Comparison of ENCODE assay signal across 32 cellular contexts in the genomic region with DNA sequence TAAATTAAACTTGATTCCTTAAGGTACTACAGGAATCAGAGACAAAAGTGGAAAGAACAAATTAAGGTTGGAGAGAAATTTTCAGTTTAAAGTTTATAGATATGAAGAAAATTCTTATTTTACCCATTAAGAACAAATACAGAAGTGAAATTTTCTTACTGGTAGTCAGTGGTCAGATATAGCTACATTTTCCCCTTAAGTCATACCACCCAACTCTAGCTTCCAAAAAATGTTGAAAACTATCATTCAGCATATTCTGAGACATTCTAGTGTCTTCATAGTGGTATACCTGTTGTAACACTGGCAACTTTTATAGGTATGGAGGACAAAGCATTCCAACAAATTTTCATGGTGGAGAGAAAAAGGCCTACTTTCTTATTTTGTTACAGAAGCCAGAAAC. TPM values are rescaled to one million over a fixed set of nuclear protein-coding genes. Genes with fewer than 3 reads are reported as not detected.
DNase-seq lines count a peak whose midpoint lies in the region; ATAC-seq, FAIRE-seq and TF ChIP-seq lines count a peak whose summit lies in the region.
"Had no signal": no experiment of that assay in that cellular context is flagged by ENCODE, and none has a peak within 500 bp of the region (broad histone marks: within the 10 kb centered on the region; RNA-seq: fewer than 3 reads in every experiment).

No MANE protein-coding gene starts in this region.

- H3K9me3 ChIP-seq in OCI-LY7 (ENCODE audit: low read length) = peaks cover 17% of the 10 kb centered on the region; the same call in 1 of the 2 replicates
- H3K9me3 ChIP-seq: left lung, stomach, vagina had no signal

- H3K4me1 ChIP-seq in OCI-LY7 (ENCODE audit: insufficient read depth, low read length, poor library complexity, severe bottlenecking) = no peaks in the 10 kb centered on the region
- H3K4me1 ChIP-seq: left lung, neural progenitor cell had no signal

- no peak for TF ChIP-seq CTCF in OCI-LY7 (conservative IDR thresholded peaks at IDR 0.05; ENCODE audit: low read length)

- H4K20me1 ChIP-seq in OCI-LY7 (ENCODE audit: insufficient read depth, low read length) = no peaks in the 10 kb centered on the region

- ATAC-seq in GM21526 (IDR thresholded peaks at IDR 0.05; ENCODE audit: low FRiP score, unreplicated experiment) (no peak), GM18870 (IDR thresholded peaks at IDR 0.05; ENCODE audit: unreplicated experiment) (no peak)
- ATAC-seq: esophagus mucosa, left lung, Panc1 had no signal

- peaks cover 56% of the 10 kb centered on the region for H3K4me1 Mint-ChIP-seq in activated CD4-positive, alpha-beta T cell treated with anti-CD3 and anti-CD28 coated beads, Interleukin-2, amount 10 ng/mL, durations not matched to agents 7 days and 5 days
- peaks cover 23% of the 10 kb centered on the region for H3K4me1 Mint-ChIP-seq in dendritic cell treated with granulocyte-macrophage colony-stimulating factor and Interleukin-4, amounts not matched to agents 40 ng/mL and 50 ng/mL, for 4 days (ENCODE audit: low read depth)
- H3K4me1 Mint-ChIP-seq: neural progenitor cell had no signal

- peaks cover 88% of the 10 kb centered on the region for H3K36me3 ChIP-seq in OCI-LY7 (ENCODE audit: insufficient read depth, low read length)

- peaks cover 88% of the 10 kb centered on the region for H3K36me3 Mint-ChIP-seq in activated CD4-positive, alpha-beta T cell treated with anti-CD3 and anti-CD28 coated beads, Interleukin-2, amount 10 ng/mL, durations not matched to agents 7 days and 5 days (ENCODE audit: low read depth)
- H3K36me3 Mint-ChIP-seq in dendritic cell treated with granulocyte-macrophage colony-stimulating factor and Interleukin-4, amounts not matched to agents 40 ng/mL and 50 ng/mL, for 4 days (ENCODE audit: low read depth) = peaks cover 62% of the 10 kb centered on the region

- no peak overlapping the region for H3K4me3 ChIP-seq in OCI-LY7 (ENCODE audit: low read depth, low read length, poor library complexity, severe bottlenecking)
- H3K4me3 ChIP-seq: left lung, neural progenitor cell, smooth muscle cell, stomach, vagina had no signal

- no peaks in the 10 kb centered on the region for H3K27me3 Mint-ChIP-seq in activated CD4-positive, alpha-beta T cell treated with anti-CD3 and anti-CD28 coated beads, Interleukin-2, amount 10 ng/mL, durations not matched to agents 7 days and 5 days
- no peaks in the 10 kb centered on the region for H3K27me3 Mint-ChIP-seq in dendritic cell treated with granulocyte-macrophage colony-stimulating factor and Interleukin-4, amounts not matched to agents 40 ng/mL and 50 ng/mL, for 4 days

- no peak overlapping the region for H3K4me2 ChIP-seq in OCI-LY7 (ENCODE audit: low read length)
- H3K4me2 ChIP-seq: neural progenitor cell, smooth muscle cell had no signal

- H3K79me2 ChIP-seq in OCI-LY7 (ENCODE audit: insufficient read depth, low read depth, low read length) = peaks cover 4% of the 10 kb centered on the region; the same call in 1 of the 2 replicates

- FAIRE-seq in G401.6 (lab: Jason Lieb, UNC) = peak; percentile 6

- peaks cover 23% of the 10 kb centered on the region for H3K9me3 Mint-ChIP-seq in activated CD4-positive, alpha-beta T cell treated with anti-CD3 and anti-CD28 coated beads, Interleukin-2, amount 10 ng/mL, durations not matched to agents 7 days and 5 days
- H3K9me3 Mint-ChIP-seq in dendritic cell treated with granulocyte-macrophage colony-stimulating factor and Interleukin-4, amounts not matched to agents 40 ng/mL and 50 ng/mL, for 4 days = no peaks in the 10 kb centered on the region

- no peaks in the 10 kb centered on the region for H3K9me2 ChIP-seq in OCI-LY7 (ENCODE audit: insufficient read depth, low read length)

- no peak overlapping the region for H3K4me3 Mint-ChIP-seq in activated CD4-positive, alpha-beta T cell treated with anti-CD3 and anti-CD28 coated beads, Interleukin-2, amount 10 ng/mL, durations not matched to agents 7 days and 5 days
- H3K4me3 Mint-ChIP-seq in dendritic cell treated with granulocyte-macrophage colony-stimulating factor and Interleukin-4, amounts not matched to agents 40 ng/mL and 50 ng/mL, for 4 days = no peak overlapping the region
- H3K4me3 Mint-ChIP-seq: neural progenitor cell; T-helper 2 cell treated with Interferon-gamma antibody and Interleukin-4, amounts not matched to agents 5 μg/mL and 100 μg/mL, for 36 hours had no signal

- CTCF ChIA-PET in activated CD4-positive, alpha-beta T cell treated with anti-CD3 and anti-CD28 coated beads, Interleukin-2, amount 10 ng/mL, durations not matched to agents 7 days and 5 days (lab: Charles Lee) = interaction anchor here (1.0 to 1.6 kb wide), 3 partner anchors 38 to 168 kb away, joined by 3 to 4 read pairs (median 3); no protein-coding TSS in a partner anchor
- CTCF ChIA-PET in OCI-LY7 (lab: Charles Lee; ENCODE audit: unreplicated experiment) = no interaction called here

- TSS peak; percentile 5 for BruUV-seq in OCI-LY7 (replicated peaks; lab: Mats Ljungman, UMichigan)

- H2AFZ ChIP-seq in OCI-LY7 (ENCODE audit: low read length) = no peak overlapping the region
- H2AFZ ChIP-seq: neural progenitor cell had no signal

- POLR2A ChIA-PET in activated CD4-positive, alpha-beta T cell treated with anti-CD3 and anti-CD28 coated beads, Interleukin-2, amount 10 ng/mL, durations not matched to agents 7 days and 5 days (lab: Charles Lee) = no interaction called here
- POLR2A ChIA-PET in OCI-LY7 (lab: Charles Lee) = interaction anchor here (0.6 to 0.8 kb wide), 2 partner anchors 12 to 17 kb away, joined by 3 read pairs; no protein-coding TSS in a partner anchor

- intact Hi-C loops in OCI-LY7 (cut with micrococcal nuclease; ENCODE audit: unreplicated experiment) = no loop called here
- intact Hi-C loops in dendritic cell treated with granulocyte-macrophage colony-stimulating factor and Interleukin-4, amounts not matched to agents 40 ng/mL and 50 ng/mL, for 4 days (cut with micrococcal nuclease) = no loop called here

- peak overlapping the region; percentile 31 for H3K27ac Mint-ChIP-seq in activated CD4-positive, alpha-beta T cell treated with anti-CD3 and anti-CD28 coated beads, Interleukin-2, amount 10 ng/mL, durations not matched to agents 7 days and 5 days
- peak overlapping the region; percentile 15 for H3K27ac Mint-ChIP-seq in dendritic cell treated with granulocyte-macrophage colony-stimulating factor and Interleukin-4, amounts not matched to agents 40 ng/mL and 50 ng/mL, for 4 days
- H3K27ac Mint-ChIP-seq: activated T-helper 2 cell treated with anti-CD3 and anti-CD28 coated beads, Interferon-gamma antibody, Interleukin-2, Interleukin-4, amounts not matched to agents 10 μg/mL and 5 μg/mL and 100 μg/mL, durations not matched to agents 14 hours and 24 hours and 36 hours; neural progenitor cell; T-helper 2 cell treated with Interferon-gamma antibody and Interleukin-4, amounts not matched to agents 5 μg/mL and 100 μg/mL, for 36 hours had no signal

- no peak for DNase-seq in activated CD4-positive, alpha-beta T cell treated with anti-CD3 and anti-CD28 coated beads, Interleukin-2, amount 10 ng/mL, durations not matched to agents 7 days and 5 days
- no peak for DNase-seq in activated CD4-positive, alpha-beta T cell treated with anti-CD3 and anti-CD28 coated beads for 1 hour
- DNase-seq in OCI-LY7 (ENCODE audit: low spot score) (no peak), T-helper 9 cell (no peak)
- DNase-seq: activated CD4-positive, alpha-beta T cell treated with anti-CD3 and anti-CD28 coated beads, Interleukin-2, amount 50 U/mL, for 48 hours; central memory CD4-positive, alpha-beta T cell; dermis blood vessel endothelial cell; DMS79; GDM1; glutamatergic neuron; islet precursor cell; KG1; left lung; mesenchymal stem cell; NCI-H1436; NCI-H2081; NCI-H226; NCI-H69; SHP77; stomach had no signal

- H3K27ac ChIP-seq in OCI-LY7 (ENCODE audit: low read depth, low read length, poor library complexity, severe bottlenecking) = no peak overlapping the region
- H3K27ac ChIP-seq: C4-2B, left lung, neural progenitor cell, stomach, vagina had no signal

RNA-seq across cellular contexts. Expression of gene SUMO4, which starts 15.6 kb away (rescaled TPM):
- 10 to 100 TPM in 1 of 2 experiments, 1 to 10 TPM in 1; 7.9 to 10.2 TPM for total RNA-seq in activated CD4-positive, alpha-beta T cell treated with anti-CD3 and anti-CD28 coated beads, Interleukin-2, amount 10 ng/mL, durations not matched to agents 7 days and 5 days
- 3.6 and 4.7 TPM in 2 replicates for total RNA-seq in OCI-LY7 (2014; rRNA removed; shearing (Covaris generic))
- 3.2 and 4.2 TPM in 2 replicates for total RNA-seq in OCI-LY7 (2022)
